ENCODE assay signal across 22 cellular contexts in genomic region chr1:31754397-31754796, GRCh38.
"Had no signal": no experiment of that assay in that cellular context is flagged by ENCODE, and none has a peak within 500 bp of the region (broad histone marks: within the 10 kb centered on the region; RNA-seq: fewer than 3 reads in every experiment).

No MANE protein-coding gene starts in this region.

- H3K36me3 Mint-ChIP-seq: naive B cell, type B pancreatic cell had no signal

- H3K27me3 ChIP-seq: body of pancreas, foreskin keratinocyte, ovary, vagina had no signal

- H3K4me3 ChIP-seq: body of pancreas, lower lobe of right lung, mucosa of descending colon, ovary, prostate gland, vagina had no signal

- H3K27ac Mint-ChIP-seq: activated B cell treated with CpG ODN at 0.5 μM for 24 hours; activated CD4-positive, alpha-beta T cell treated with anti-CD3 and anti-CD28 coated beads for 36 hours; activated naive CD4-positive, alpha-beta T cell treated with anti-CD3 and anti-CD28 coated beads for 36 hours; activated naive CD8-positive, alpha-beta T cell treated with anti-CD3 and anti-CD28 coated beads, Interleukin-2, amount 50 U/mL, for 24 hours; activated T-cell treated with anti-CD3 and anti-CD28 coated beads, Interleukin-2, amount 50 U/mL, for 72 hours; type B pancreatic cell had no signal

- H3K9me3 Mint-ChIP-seq: activated B cell treated with CpG ODN at 0.5 μM for 24 hours; activated naive CD4-positive, alpha-beta T cell treated with anti-CD3 and anti-CD28 coated beads for 36 hours; activated naive CD8-positive, alpha-beta T cell treated with anti-CD3 and anti-CD28 coated beads, Interleukin-2, amount 50 U/mL, for 24 hours; activated T-cell treated with anti-CD3 and anti-CD28 coated beads, Interleukin-2, amount 50 U/mL, for 72 hours; type B pancreatic cell had no signal

- H3K4me1 ChIP-seq: lower lobe of right lung, prostate gland had no signal

- H3K27ac ChIP-seq: body of pancreas, foreskin keratinocyte, lower lobe of right lung, ovary, prostate gland, vagina had no signal

- H3K4me3 Mint-ChIP-seq: activated B cell treated with CpG ODN at 0.5 μM for 24 hours; activated CD4-positive, alpha-beta T cell treated with anti-CD3 and anti-CD28 coated beads for 36 hours; activated naive CD4-positive, alpha-beta T cell treated with anti-CD3 and anti-CD28 coated beads for 36 hours; activated naive CD8-positive, alpha-beta T cell treated with anti-CD3 and anti-CD28 coated beads, Interleukin-2, amount 50 U/mL, for 24 hours; activated T-cell treated with anti-CD3 and anti-CD28 coated beads, Interleukin-2, amount 50 U/mL, for 72 hours; naive B cell; type B pancreatic cell had no signal

- H3K27me3 Mint-ChIP-seq: activated CD4-positive, alpha-beta T cell treated with anti-CD3 and anti-CD28 coated beads for 36 hours; activated naive CD8-positive, alpha-beta T cell treated with anti-CD3 and anti-CD28 coated beads, Interleukin-2, amount 50 U/mL, for 24 hours had no signal

- H3K9me3 ChIP-seq: body of pancreas, lower lobe of right lung, mucosa of descending colon, ovary, prostate gland, vagina had no signal

- DNase-seq: activated B cell treated with CpG ODN at 0.5 μM for 24 hours; activated CD4-positive, alpha-beta T cell treated with anti-CD3 and anti-CD28 coated beads for 36 hours; activated CD4-positive, alpha-beta T cell treated with anti-CD3 and anti-CD28 coated beads, Interleukin-2, amount 50 U/mL, for 48 hours; activated effector memory CD4-positive, alpha-beta T cell treated with Interleukin-2 at 50 U/mL for 16 hours; activated naive CD4-positive, alpha-beta T cell treated with anti-CD3 and anti-CD28 coated beads for 36 hours; activated naive CD8-positive, alpha-beta T cell treated with anti-CD3 and anti-CD28 coated beads, Interleukin-2, amount 50 U/mL, for 24 hours; activated T-cell treated with anti-CD3 and anti-CD28 coated beads, Interleukin-2, amount 50 U/mL, for 72 hours; dermis blood vessel endothelial cell; effector memory CD4-positive, alpha-beta T cell; lower lobe of right lung; mesendoderm; naive B cell; stimulated activated CD4-positive, alpha-beta T cell treated with anti-CD3 and anti-CD28 coated beads, Interleukin-4, amount 100 ng/mL, for 24 hours; stimulated activated naive CD4-positive, alpha-beta T cell treated with Interleukin-2 at 50 U/mL for 16 hours; T-helper 1 cell had no signal

- H3K36me3 ChIP-seq: lower lobe of right lung, ovary, prostate gland, vagina had no signal
